8 cellular contexts compared by ENCODE assay signal in genomic region chr4:158172558-158173258, GRCh38. TPM values are rescaled to one million over a fixed set of nuclear protein-coding genes. Genes with fewer than 3 reads are reported as not detected.
DNase-seq lines count a peak whose midpoint lies in the region; ATAC-seq and TF ChIP-seq lines count a peak whose summit lies in the region.

TSS of gene GASK1B (minus strand) at chr4:158173025. CDS start at chr4:158171375, 1,650 bp downstream.

- intact Hi-C loops in heart right ventricle (cut with DNase I): loop anchor here in 8 of 10 donors (1.0 to 5.0 kb wide), 6 partner anchors 50 to 180 kb away; no protein-coding TSS in a partner anchor

- H3K36me3 ChIP-seq in adipocyte (ENCODE audit: control insufficient read depth, insufficient read depth, low read length, severe bottlenecking) (no peaks in the 10 kb centered on the region), heart right ventricle (peaks cover 0 to 5% (median 0%) of the 10 kb centered on the region in 9 donors)

- H3K9me3 ChIP-seq in adipocyte (ENCODE audit: control insufficient read depth, low read length) (no peaks in the 10 kb centered on the region), heart right ventricle (no peaks in the 10 kb centered on the region)

- peaks cover 36% of the 10 kb centered on the region for H3K4me1 ChIP-seq in adipocyte (ENCODE audit: control insufficient read depth, insufficient read depth, low read length)
- peaks cover 6 to 69% (median 54%) of the 10 kb centered on the region in 9 donors for H3K4me1 ChIP-seq in heart right ventricle

- H3K27ac ChIP-seq in heart right ventricle: peak within 1 kb of the TSS; percentile 83 to 95 (median 90)

- no peaks in the 10 kb centered on the region for H3K27me3 ChIP-seq in adipocyte (replicated peaks; ENCODE audit: control insufficient read depth, insufficient read depth, low read length)
- H3K27me3 ChIP-seq in heart right ventricle: peaks cover 0 to 6% (median 0%) of the 10 kb centered on the region in 7 donors

- ATAC-seq in GM18868 (IDR thresholded peaks at IDR 0.05; ENCODE audit: unreplicated experiment) (peak; percentile 58), heart right ventricle (peak; percentile 45 to 75 (median 64))

- H3K4me3 ChIP-seq in NB4 (ENCODE audit: low read depth, low read length): no peak within 1 kb of the TSS
- peak within 1 kb of the TSS; percentile 90 for H3K4me3 ChIP-seq in adipocyte (ENCODE audit: low read length)
- peak within 1 kb of the TSS; percentile 47 to 83 (median 74) for H3K4me3 ChIP-seq in heart right ventricle

- H3K9ac ChIP-seq in adipocyte (ENCODE audit: low read length): peak within 1 kb of the TSS; percentile 89

- TF ChIP-seq CTCF in NB4 (IDR thresholded peaks at IDR 0.05; ENCODE audit: low read depth, low read length) (peak; percentile 61), heart right ventricle (IDR thresholded peaks at IDR 0.05) (peak; percentile 44 to 81 (median 71))

- DNase-seq in Ammon's horn (ENCODE audit: low spot score) (peak; percentile 71), NB4 (ENCODE audit: low read depth) (peak; percentile 35), adipocyte (ENCODE audit: low read depth) (peak; percentile 81), heart right ventricle (peak in 1 of 2 donors; percentile 68), retina (peak; percentile 61), activated gamma-delta T cell (lab: John Stamatoyannopoulos, UW) (no peak)
- no peak for DNase-seq in activated effector memory CD4-positive, alpha-beta T cell treated with Interleukin-2 at 50 U/mL for 16 hours

- TF ChIP-seq POLR2A in NB4 (IDR thresholded peaks at IDR 0.05; ENCODE audit: extremely low read depth, insufficient read length): no peak

- 1% methylated on average over 11 of the region's 11 CpGs for WGBS in heart right ventricle, 2 donors

RNA-seq across cellular contexts. Expression of gene GASK1B, which starts in this region (rescaled TPM):
- 100 to 1,000 TPM in 2 of 10 donors, 10 to 100 TPM in 8; 50.5 to 109 (median 86.0) TPM for total RNA-seq in heart right ventricle
- polyA plus RNA-seq in heart right ventricle: 10 to 100 TPM; 12.4 to 24.1 TPM

Comparison
In these comparisons a context has a peak if more than half of its experiments do, and no peak if none do; other contexts are left out.
1. DNase-seq: peak in Ammon's horn (single experiment), NB4 (single experiment), adipocyte (single experiment) and retina (single experiment); none in activated effector memory CD4-positive, alpha-beta T cell treated with Interleukin-2 at 50 U/mL for 16 hours (single experiment) and activated gamma-delta T cell (single experiment).